Comparison of ENCODE assay signal across 10 cellular contexts in genomic region chr10:30219977-30220751, GRCh38.
DNase-seq lines count a peak whose midpoint lies in the region; ATAC-seq and TF ChIP-seq lines count a peak whose summit lies in the region.
"Had no signal": no experiment of that assay in that cellular context is flagged by ENCODE, and none has a peak within 500 bp of the region (broad histone marks: within the 10 kb centered on the region; RNA-seq: fewer than 3 reads in every experiment).

No MANE protein-coding gene starts in this region.

- no peaks in the 10 kb centered on the region for H3K36me3 ChIP-seq in mesendoderm (ENCODE audit: control insufficient read depth, insufficient read depth, low read length)
- H3K36me3 ChIP-seq: colonic mucosa had no signal

- H2AK5ac ChIP-seq in mesendoderm (ENCODE audit: low read length) = no peak overlapping the region

- H3K79me2 ChIP-seq in mesendoderm (ENCODE audit: control insufficient read depth, insufficient read depth, low read length) = no peaks in the 10 kb centered on the region

- no peak overlapping the region for H3K27ac ChIP-seq in mesendoderm (ENCODE audit: low read depth, low read length)
- H3K27ac ChIP-seq: colonic mucosa had no signal

- no peak overlapping the region for H3K56ac ChIP-seq in mesendoderm (ENCODE audit: low read length)

- no peak overlapping the region for H2BK15ac ChIP-seq in mesendoderm (replicated peaks; ENCODE audit: low read depth)

- H3K4me3 Mint-ChIP-seq in memory B cell (peak overlapping the region; percentile 43), immature natural killer cell (no peak overlapping the region)

- H3K18ac ChIP-seq in mesendoderm (ENCODE audit: low read length) = no peak overlapping the region

- no peaks in the 10 kb centered on the region for H3K4me1 ChIP-seq in mesendoderm (ENCODE audit: control insufficient read depth, low read depth, low read length)
- H3K4me1 ChIP-seq: colonic mucosa had no signal

- WGBS in mesendoderm (ENCODE audit: extremely low coverage, insufficient coverage, low lambda C conversion rate) = no CpG with 5 or more reads among the region's 17 CpGs

- H3K27ac Mint-ChIP-seq in memory B cell = no peak overlapping the region
- no peak overlapping the region for H3K27ac Mint-ChIP-seq in immature natural killer cell

- intact Hi-C loops in posterior vena cava (cut with DNase I) = no loop called here

- peak; percentile 47 for DNase-seq in AG10803 (ENCODE audit: low read depth)
- peak; percentile 4 for DNase-seq in HS-27A (ENCODE audit: low read depth)
- peak; percentile 39 for DNase-seq in astrocyte of the hippocampus (ENCODE audit: low read depth, low spot score)
- no peak for DNase-seq in memory B cell (ENCODE audit: low spot score in 2 of 2)
- DNase-seq in immature natural killer cell = no peak
- DNase-seq in mesendoderm = no peak
- DNase-seq in posterior vena cava (ENCODE audit: low spot score) = no peak
- DNase-seq: colonic mucosa, NCI-H524 had no signal

- no peak overlapping the region for H2BK120ac ChIP-seq in mesendoderm (ENCODE audit: low read depth, low read length)

- no peak overlapping the region for H3K4ac ChIP-seq in mesendoderm (ENCODE audit: low read depth, low read length)

- no peak overlapping the region for H2BK5ac ChIP-seq in mesendoderm (ENCODE audit: low read length)

- peaks cover 9% of the 10 kb centered on the region for H3K4me1 Mint-ChIP-seq in memory B cell
- peaks cover 2 to 5% of the 10 kb centered on the region in 2 donors for H3K4me1 Mint-ChIP-seq in immature natural killer cell

- H4K5ac ChIP-seq in mesendoderm (ENCODE audit: low read length) = no peak overlapping the region

- peaks cover 15% of the 10 kb centered on the region for H3K27me3 Mint-ChIP-seq in memory B cell
- peaks cover 4 to 19% (median 8%) of the 10 kb centered on the region in 3 donors for H3K27me3 Mint-ChIP-seq in immature natural killer cell (ENCODE audit: low read depth in 3 of 3)

- H3K9ac ChIP-seq in mesendoderm (ENCODE audit: low read length) = no peak overlapping the region

- H3K4me3 ChIP-seq in AG10803 (ENCODE audit: low read length) (no peak overlapping the region), mesendoderm (ENCODE audit: low read length) (no peak overlapping the region)
- H3K4me3 ChIP-seq: colonic mucosa had no signal

- no peaks in the 10 kb centered on the region for H3K79me1 ChIP-seq in mesendoderm (ENCODE audit: low read length)

- no peaks in the 10 kb centered on the region for H3K27me3 ChIP-seq in mesendoderm (ENCODE audit: insufficient read depth, low read length, poor library complexity)
- H3K27me3 ChIP-seq: colonic mucosa had no signal

- no peaks in the 10 kb centered on the region for H3K36me3 Mint-ChIP-seq in memory B cell
- peaks cover 0 to 5% (median 0%) of the 10 kb centered on the region in 3 donors for H3K36me3 Mint-ChIP-seq in immature natural killer cell

- H3K4me2 ChIP-seq in mesendoderm (ENCODE audit: low read length) = no peak overlapping the region

- peak; percentile 34 for ATAC-seq in memory B cell (ENCODE audit: low read depth)
- no peak for ATAC-seq in GM21526 (IDR thresholded peaks at IDR 0.05; ENCODE audit: low FRiP score, unreplicated experiment)

- no peak overlapping the region for H4K8ac ChIP-seq in mesendoderm (ENCODE audit: low read depth, low read length)

- no peak overlapping the region for H3K23ac ChIP-seq in mesendoderm (ENCODE audit: low read length)

- TF ChIP-seq CTCF in AG10803 (conservative IDR thresholded peaks at IDR 0.05; ENCODE audit: low read length) = no peak

- no peaks in the 10 kb centered on the region for H3K9me3 Mint-ChIP-seq in memory B cell
- H3K9me3 Mint-ChIP-seq in immature natural killer cell = no peaks in the 10 kb centered on the region

Comparison
In these comparisons a context has a peak if more than half of its experiments do, and no peak if none do; other contexts are left out.
1. DNase-seq: peak in AG10803 (single experiment), HS-27A (single experiment) and astrocyte of the hippocampus (single experiment); none in memory B cell (0 of 2), immature natural killer cell (0 of 3), mesendoderm (single experiment) and posterior vena cava (single experiment).